ENCODE assay signal across 8 cellular contexts in the genomic region with DNA sequence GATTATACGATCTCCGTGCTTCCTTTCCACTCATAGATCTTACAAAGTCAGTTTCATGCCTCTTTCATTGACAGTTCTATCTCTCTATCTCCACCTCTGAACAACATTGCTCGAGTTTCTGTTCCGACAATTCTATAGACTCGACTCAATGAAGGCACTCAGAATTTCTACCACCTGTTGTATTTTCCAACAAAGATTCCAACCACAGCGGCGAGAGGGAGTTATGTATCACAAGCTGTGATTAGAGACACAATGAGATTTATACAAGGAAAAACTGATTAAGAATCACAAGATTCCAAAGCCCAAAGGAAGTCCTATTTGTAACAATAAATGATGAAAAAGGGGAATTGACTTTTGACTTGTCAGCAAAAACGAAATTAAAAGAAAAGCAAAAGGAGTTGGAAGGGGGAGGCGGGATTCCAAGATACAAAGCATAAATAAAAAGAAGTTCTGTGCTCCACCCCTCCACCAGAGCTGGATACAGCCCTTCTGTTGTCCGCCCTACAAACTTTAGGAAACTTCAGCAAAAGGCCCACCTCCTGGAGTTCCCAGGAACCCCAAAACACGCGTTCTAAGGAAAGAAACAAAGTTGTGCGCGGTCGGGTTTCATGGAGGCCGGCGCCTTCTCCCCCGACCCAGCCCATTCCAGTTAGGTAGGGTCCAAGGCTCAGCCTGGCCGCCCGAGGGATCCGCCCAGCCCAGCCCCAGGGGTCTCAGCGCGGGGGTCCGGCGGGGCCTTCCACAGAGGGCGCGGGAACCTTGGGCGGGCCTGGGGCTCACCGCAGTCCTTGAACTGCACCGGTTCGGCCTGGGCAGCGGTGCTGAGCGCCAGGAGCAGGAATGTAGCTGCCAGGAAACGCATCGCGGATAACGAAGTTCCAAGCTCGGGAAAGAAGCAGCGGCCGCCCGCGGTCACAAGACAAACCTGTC. TPM values are rescaled to one million over a fixed set of nuclear protein-coding genes. Genes with fewer than 3 reads are reported as not detected.
DNase-seq lines count a peak whose midpoint lies in the region; TF ChIP-seq lines count a peak whose summit lies in the region.

A gene (minus strand): TSS at position 893 of the 930 bp plus-strand sequence. CDS start 31 bp downstream, at position 862.

- no peaks in the 10 kb centered on the region for H3K9me3 ChIP-seq in NT2/D1 (ENCODE audit: insufficient read depth, low read length)
- no peaks in the 10 kb centered on the region for H3K9me3 ChIP-seq in effector memory CD4-positive, alpha-beta T cell (ENCODE audit: control insufficient read depth, low read length)

- in situ Hi-C loops in GM13976 (cut with MboI; ENCODE audit: low sequenced_read_pairs, unreplicated experiment) = no loop called here

- H3K27me3 ChIP-seq in GM06990 (replicated peaks; ENCODE audit: control insufficient read depth, insufficient read depth, low read length) (no peaks in the 10 kb centered on the region), H7 (ENCODE audit: control insufficient read depth, insufficient read depth, low read length) (no peaks in the 10 kb centered on the region), NT2/D1 (ENCODE audit: insufficient read depth, insufficient read length) (no peaks in the 10 kb centered on the region)
- H3K27me3 ChIP-seq in effector memory CD4-positive, alpha-beta T cell (replicated peaks; ENCODE audit: control insufficient read depth, insufficient read depth, low read length, poor library complexity, severe bottlenecking) = no peaks in the 10 kb centered on the region

- TF ChIP-seq CTCF in GM06990 (IDR thresholded peaks at IDR 0.05; ENCODE audit: insufficient read depth, low read length, poor library complexity, severe bottlenecking) (no peak), GM13976 (IDR thresholded peaks at IDR 0.05; ENCODE audit: borderline replicate concordance, control extremely low read depth, extremely low read depth, insufficient read depth, missing control alignments) (no peak)

- H3K36me3 ChIP-seq in GM06990 (ENCODE audit: control insufficient read depth, insufficient read depth, low read length) (no peaks in the 10 kb centered on the region), H7 (replicated peaks; ENCODE audit: control insufficient read depth, insufficient read depth, low read length) (peaks cover 1% of the 10 kb centered on the region), NT2/D1 (ENCODE audit: insufficient read depth, insufficient read length, low read length) (peaks cover 24% of the 10 kb centered on the region)
- H3K36me3 ChIP-seq in effector memory CD4-positive, alpha-beta T cell (ENCODE audit: control insufficient read depth, insufficient read depth, low read length) = peaks cover 5% of the 10 kb centered on the region

- no peak for DNase-seq in GM06990 (ENCODE audit: extremely low read depth, insufficient read length)
- DNase-seq in H7 = no peak
- DNase-seq in NT2/D1 (ENCODE audit: low read depth, low spot score) = no peak
- DNase-seq in effector memory CD4-positive, alpha-beta T cell = no peak
- DNase-seq in mucosa of gallbladder (ENCODE audit: low spot score) = no peak
- no peak for DNase-seq in GM13976 (ENCODE audit: low spot score)
- no peak for DNase-seq in NCI-H2171 (lab: John Stamatoyannopoulos, UW)
- DNase-seq in stimulated activated CD4-positive, alpha-beta T cell treated with anti-CD3 and anti-CD28 coated beads, Interleukin-4, amount 100 ng/mL, for 24 hours = no peak

- peak within 1 kb of the TSS; percentile 97 for H3K9ac ChIP-seq in NT2/D1 (ENCODE audit: insufficient read length, low read depth)

- H3K4me3 ChIP-seq in GM06990 (replicated peaks; ENCODE audit: low read depth, low read length) (peak within 1 kb of the TSS; percentile 84), H7 (ENCODE audit: insufficient read depth, low read depth, low read length) (peak within 1 kb of the TSS; percentile 97), NT2/D1 (ENCODE audit: insufficient read length, low read depth) (peak within 1 kb of the TSS; percentile 89)
- H3K4me3 ChIP-seq in effector memory CD4-positive, alpha-beta T cell (ENCODE audit: insufficient read depth, low read depth, low read length, poor library complexity, severe bottlenecking) = peak within 1 kb of the TSS; percentile 96

- H3K27ac ChIP-seq in effector memory CD4-positive, alpha-beta T cell (ENCODE audit: insufficient read depth, low read length, poor library complexity, severe bottlenecking) = peak within 1 kb of the TSS; percentile 77

- peaks cover 2% of the 10 kb centered on the region for H3K4me1 ChIP-seq in NT2/D1 (ENCODE audit: insufficient read depth, insufficient read length)
- H3K4me1 ChIP-seq in effector memory CD4-positive, alpha-beta T cell (ENCODE audit: control insufficient read depth, insufficient read depth, low read length, poor library complexity, severe bottlenecking) = peaks cover 14% of the 10 kb centered on the region

RNA-seq across cellular contexts. Expression of the gene that starts here (rescaled TPM):
- 144 and 156 TPM in 2 replicates for total RNA-seq in H7 (2014; rRNA removed; shearing (Covaris generic))
- total RNA-seq in mucosa of gallbladder = 215 TPM
